In the genomic region with DNA sequence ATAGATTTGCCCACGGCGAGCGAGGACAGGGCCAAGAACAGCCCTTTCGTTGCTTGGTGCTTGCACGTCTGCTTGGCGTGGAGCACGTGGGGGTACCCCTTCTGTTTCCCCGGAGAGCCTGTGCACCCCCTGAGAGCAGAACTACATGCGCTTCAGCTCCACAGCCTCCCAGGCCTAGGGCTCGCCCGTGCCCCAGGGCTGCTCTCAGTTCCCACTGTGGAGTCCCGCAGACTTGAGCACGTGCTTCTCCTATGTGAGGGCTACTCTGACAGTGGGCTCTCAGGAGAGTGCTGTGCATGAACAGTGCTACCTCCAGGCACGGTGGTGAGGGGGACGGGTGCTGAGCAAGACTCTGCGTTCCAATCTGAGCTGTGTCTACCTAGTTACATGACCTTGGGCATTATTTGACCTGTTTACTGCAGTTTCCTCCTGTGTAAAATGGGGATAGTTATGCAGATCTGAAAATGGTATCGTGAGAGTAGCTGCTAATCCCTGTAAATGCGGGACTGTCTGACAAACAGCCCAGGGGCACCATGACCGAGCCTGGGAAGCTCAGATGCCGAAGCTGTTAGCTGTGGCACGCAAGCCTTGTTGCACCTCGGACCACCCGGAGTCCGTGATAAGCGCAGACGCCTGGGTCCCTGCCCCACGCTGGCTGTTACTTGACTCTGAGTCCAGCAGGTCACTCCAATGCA, we compare ENCODE assay signal across 14 cellular contexts.
DNase-seq lines count a peak whose midpoint lies in the region; ATAC-seq and TF ChIP-seq lines count a peak whose summit lies in the region.
"Had no signal": no experiment of that assay in that cellular context is flagged by ENCODE, and none has a peak within 500 bp of the region (broad histone marks: within the 10 kb centered on the region; RNA-seq: fewer than 3 reads in every experiment).

No MANE protein-coding gene starts in this region.

- peak overlapping the region; percentile 88 for H3K4me2 ChIP-seq in Loucy (ENCODE audit: low read depth, low read length, poor library complexity, severe bottlenecking)
- H3K4me2 ChIP-seq: A549 had no signal

- H3K9me3 Mint-ChIP-seq in activated CD4-positive, alpha-beta T cell treated with anti-CD3 and anti-CD28 coated beads for 36 hours (ENCODE audit: low read depth) = no peaks in the 10 kb centered on the region
- H3K9me3 Mint-ChIP-seq in activated naive CD8-positive, alpha-beta T cell (ENCODE audit: low read depth) = no peaks in the 10 kb centered on the region
- H3K9me3 Mint-ChIP-seq in natural killer cell = no peaks in the 10 kb centered on the region

- TF ChIP-seq CTCF in Loucy (conservative IDR thresholded peaks at IDR 0.05; ENCODE audit: low read length) (no peak), natural killer cell (IDR thresholded peaks at IDR 0.05) (no peak), esophagus muscularis mucosa (IDR thresholded peaks at IDR 0.05) (no peak)

- 0 out of 2 replicates have a peak overlapping the region, but pooled peaks have one; percentile 61 for H2AFZ ChIP-seq in Loucy (ENCODE audit: low read length)

- H3K27me3 ChIP-seq in Loucy (ENCODE audit: insufficient read depth, low read length, poor library complexity, severe bottlenecking) = no peaks in the 10 kb centered on the region
- peaks cover 0 to 24% (median 0%) of the 10 kb centered on the region in 4 donors for H3K27me3 ChIP-seq in esophagus muscularis mucosa

- no peak for DNase-seq in activated CD4-positive, alpha-beta T cell treated with anti-CD3 and anti-CD28 coated beads for 36 hours
- no peak for DNase-seq in activated CD4-positive, alpha-beta T cell treated with anti-CD3 and anti-CD28 coated beads for 48 hours
- DNase-seq in natural killer cell (no peak), esophagus muscularis mucosa (ENCODE audit: extremely low spot score) (no peak), T-helper 9 cell (no peak)
- DNase-seq: Caco-2, mesenchymal stem cell, NCI-H2171, occipital lobe had no signal

- H3K27ac Mint-ChIP-seq in activated CD4-positive, alpha-beta T cell treated with anti-CD3 and anti-CD28 coated beads for 36 hours = peak overlapping the region; percentile 79
- H3K27ac Mint-ChIP-seq in activated naive CD8-positive, alpha-beta T cell = peak overlapping the region; percentile 13
- H3K27ac Mint-ChIP-seq in natural killer cell = peak overlapping the region; percentile 8 to 16

- POLR2A ChIA-PET in activated CD4-positive, alpha-beta T cell treated with anti-CD3 and anti-CD28 coated beads for 36 hours (lab: Charles Lee) = interaction anchor here (0.6 to 1.8 kb wide), 5 partner anchors 10 to 84 kb away, joined by 3 to 8 read pairs (median 4); no protein-coding TSS in a partner anchor

- H3K4me1 Mint-ChIP-seq in activated CD4-positive, alpha-beta T cell treated with anti-CD3 and anti-CD28 coated beads for 36 hours = peaks cover 72% of the 10 kb centered on the region
- H3K4me1 Mint-ChIP-seq in activated naive CD8-positive, alpha-beta T cell (ENCODE audit: low read depth) = peaks cover 57% of the 10 kb centered on the region
- peaks cover 32 to 33% of the 10 kb centered on the region in 2 donors for H3K4me1 Mint-ChIP-seq in natural killer cell

- peaks cover 6% of the 10 kb centered on the region for H3K36me3 Mint-ChIP-seq in activated CD4-positive, alpha-beta T cell treated with anti-CD3 and anti-CD28 coated beads for 36 hours (ENCODE audit: low read depth)
- H3K36me3 Mint-ChIP-seq in activated naive CD8-positive, alpha-beta T cell = peaks cover 3% of the 10 kb centered on the region
- H3K36me3 Mint-ChIP-seq in natural killer cell = no peaks in the 10 kb centered on the region

- peaks cover 51% of the 10 kb centered on the region for H3K4me1 ChIP-seq in Loucy (ENCODE audit: insufficient read depth, low read length, poor library complexity, severe bottlenecking)
- H3K4me1 ChIP-seq in esophagus muscularis mucosa = no peaks in the 10 kb centered on the region
- H3K4me1 ChIP-seq: A549, Caco-2 had no signal

- intact Hi-C loops in activated CD4-positive, alpha-beta T cell treated with anti-CD3 and anti-CD28 coated beads for 36 hours (cut with DNase I, micrococcal nuclease) = loop anchor here in 1 of 2 experiments (2.0 kb wide), 1 partner anchor 13 kb away; no protein-coding TSS in a partner anchor
- intact Hi-C loops in natural killer cell (cut with micrococcal nuclease) = loop anchor here (10.0 kb wide), 1 partner anchor 49 kb away; no protein-coding TSS in a partner anchor
- intact Hi-C loops in esophagus muscularis mucosa (cut with DNase I) = no loop called here

- no peak for TF ChIP-seq POLR2A in esophagus muscularis mucosa (IDR thresholded peaks at IDR 0.05; ENCODE audit: low read depth)

- peaks cover under 1% of the 10 kb centered on the region for H3K27me3 Mint-ChIP-seq in activated CD4-positive, alpha-beta T cell treated with anti-CD3 and anti-CD28 coated beads for 36 hours
- no peaks in the 10 kb centered on the region for H3K27me3 Mint-ChIP-seq in activated naive CD8-positive, alpha-beta T cell
- H3K27me3 Mint-ChIP-seq in natural killer cell (ENCODE audit: low read depth in 2 of 2) = no peaks in the 10 kb centered on the region

- no peaks in the 10 kb centered on the region for H3K79me2 ChIP-seq in Loucy (ENCODE audit: insufficient read depth, low read length)

- 80% methylated on average over 25 of the region's 27 CpGs for WGBS in esophagus muscularis mucosa

- H3K9me3 ChIP-seq in Loucy (ENCODE audit: insufficient read depth, low read depth, low read length) (no peaks in the 10 kb centered on the region), esophagus muscularis mucosa (no peaks in the 10 kb centered on the region)
- H3K9me3 ChIP-seq: A549, Caco-2 had no signal

- CTCF ChIA-PET in activated CD4-positive, alpha-beta T cell treated with anti-CD3 and anti-CD28 coated beads for 36 hours (lab: Charles Lee) = interaction anchor here (1.0 to 2.5 kb wide), 2 partner anchors 10 to 39 kb away, joined by 3 to 8 read pairs; no protein-coding TSS in a partner anchor

- H3K9ac ChIP-seq in Loucy (ENCODE audit: low read depth, low read length, poor library complexity, severe bottlenecking) = peak overlapping the region; percentile 68

- H3K9me2 ChIP-seq in Loucy (replicated peaks; ENCODE audit: low read depth, low read length) = no peaks in the 10 kb centered on the region

- no peak for TF ChIP-seq EP300 in esophagus muscularis mucosa (IDR thresholded peaks at IDR 0.05)

- ATAC-seq in activated CD4-positive, alpha-beta T cell treated with anti-CD3 and anti-CD28 coated beads for 36 hours = no peak
- ATAC-seq in natural killer cell (no peak), GM18868 (IDR thresholded peaks at IDR 0.05; ENCODE audit: unreplicated experiment) (no peak)
- ATAC-seq: A549, sciatic nerve had no signal

- H3F3A ChIP-seq in Loucy (ENCODE audit: low read depth) = no peaks in the 10 kb centered on the region

- H4K20me1 ChIP-seq in Loucy (ENCODE audit: insufficient read depth, low read length, poor library complexity, severe bottlenecking) = no peaks in the 10 kb centered on the region

- H3K4me3 ChIP-seq in Loucy (ENCODE audit: low read length, poor library complexity, severe bottlenecking) (peak overlapping the region; percentile 66), esophagus muscularis mucosa (no peak overlapping the region)
- H3K4me3 ChIP-seq: A549 had no signal

- H3K36me3 ChIP-seq in Loucy (ENCODE audit: insufficient read depth, low read length) = no peaks in the 10 kb centered on the region
- H3K36me3 ChIP-seq in esophagus muscularis mucosa = no peaks in the 10 kb centered on the region

- peak overlapping the region; percentile 63 for H3K4me3 Mint-ChIP-seq in activated CD4-positive, alpha-beta T cell treated with anti-CD3 and anti-CD28 coated beads for 36 hours
- H3K4me3 Mint-ChIP-seq in activated naive CD8-positive, alpha-beta T cell = peak overlapping the region; percentile 72
- peak overlapping the region; percentile 68 for H3K4me3 Mint-ChIP-seq in natural killer cell

- no peak overlapping the region for H3K27ac ChIP-seq in esophagus muscularis mucosa (replicated peaks in 1 of 4)
- H3K27ac ChIP-seq: A549 had no signal

Comparison
In these comparisons a context has a peak if more than half of its experiments do, and no peak if none do; other contexts are left out.
1. H3K27ac Mint-ChIP-seq: peak in every context shown above with its lines; median percentile 79 in activated CD4-positive, alpha-beta T cell treated with anti-CD3 and anti-CD28 coated beads for 36 hours; 13 in activated naive CD8-positive, alpha-beta T cell; 12 in natural killer cell.